In the genomic region with DNA sequence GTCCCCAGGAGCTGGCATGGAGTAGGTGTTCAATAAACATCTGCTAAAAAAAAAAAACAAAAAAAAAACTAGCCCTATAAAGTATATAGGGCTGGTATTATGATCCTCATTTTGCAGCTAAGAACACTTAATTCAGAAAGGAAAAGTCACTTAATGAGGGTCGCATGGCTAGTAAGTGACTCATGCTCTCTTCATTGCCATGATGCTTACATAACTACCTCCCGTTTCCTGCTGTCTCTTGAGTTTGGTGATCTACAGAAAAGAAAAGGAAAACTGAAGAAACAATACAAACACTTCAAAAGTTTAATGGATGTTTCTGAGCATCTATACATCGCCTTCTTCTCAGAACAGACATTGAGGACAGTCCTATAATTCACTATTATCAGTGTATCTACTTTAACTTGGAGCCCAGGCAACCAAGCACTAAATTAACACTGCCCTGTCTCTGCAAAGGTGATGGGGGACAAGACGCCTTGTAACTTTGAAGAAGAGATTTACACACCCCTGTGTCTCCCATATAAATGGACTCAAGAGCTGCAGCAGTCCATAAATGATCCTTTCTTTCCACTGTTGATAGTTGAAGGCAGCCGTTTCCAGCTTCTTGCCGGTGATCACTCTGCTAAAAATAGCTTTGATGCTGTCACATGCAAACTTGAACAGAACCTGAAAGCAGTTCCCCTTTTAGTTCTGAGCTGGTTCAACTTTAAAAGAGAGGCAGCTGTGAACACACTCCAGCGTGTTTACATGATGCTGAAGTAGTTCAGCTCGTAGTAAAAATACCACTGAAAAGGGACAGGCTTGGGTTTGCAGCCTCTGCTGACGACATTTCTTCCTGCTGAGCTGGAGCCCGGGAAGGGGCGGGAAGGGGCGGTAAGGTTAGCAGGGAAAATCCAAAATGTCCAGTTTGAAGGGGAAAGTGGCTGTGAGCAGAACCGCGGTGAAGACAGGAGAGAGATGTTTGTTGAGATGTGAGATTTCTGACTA, we compare ENCODE assay signal across 8 cellular contexts.
A peak's percentile ranks its signal among the peaks of the same experiment; 100 is the strongest.
DNase-seq lines count a peak whose midpoint lies in the region; ATAC-seq and TF ChIP-seq lines count a peak whose summit lies in the region.

No MANE protein-coding gene starts in this region.

- DNase-seq in AG20443 (ENCODE audit: low spot score) (peak; percentile 65), NCI-H2029 (lab: John Stamatoyannopoulos, UW) (peak; percentile 56), germinal center (ENCODE audit: low spot score) (peak; percentile 59), non-pigmented ciliary epithelial cell (ENCODE audit: low read depth) (peak; percentile 52), BE2C (no peak)
- DNase-seq in activated CD8-positive, alpha-beta T cell treated with anti-CD3 and anti-CD28 coated beads, Interleukin-2, amount 10 ng/mL, durations not matched to agents 7 days and 5 days, result peak; percentile 37

- H3K36me3 Mint-ChIP-seq in activated CD8-positive, alpha-beta T cell treated with anti-CD3 and anti-CD28 coated beads, Interleukin-2, amount 10 ng/mL, durations not matched to agents 7 days and 5 days (ENCODE audit: low read depth), result peaks cover 28% of the 10 kb centered on the region

- no peaks in the 10 kb centered on the region for H3K27me3 Mint-ChIP-seq in activated CD8-positive, alpha-beta T cell treated with anti-CD3 and anti-CD28 coated beads, Interleukin-2, amount 10 ng/mL, durations not matched to agents 7 days and 5 days (ENCODE audit: low read depth)

- CTCF ChIA-PET in activated CD8-positive, alpha-beta T cell treated with anti-CD3 and anti-CD28 coated beads, Interleukin-2, amount 10 ng/mL, durations not matched to agents 7 days and 5 days (lab: Charles Lee), result interaction anchor here (0.8 to 1.4 kb wide), 4 partner anchors 19 to 464 kb away, joined by 3 to 4 read pairs (median 3); no protein-coding TSS in a partner anchor

- no peak for TF ChIP-seq CTCF in BE2C (IDR thresholded peaks at IDR 0.05; ENCODE audit: low read depth, low read length)

- H3K9me3 ChIP-seq in BE2C, result no peaks in the 10 kb centered on the region; the same call in 1 of the 2 replicates

- POLR2A ChIA-PET in activated CD8-positive, alpha-beta T cell treated with anti-CD3 and anti-CD28 coated beads, Interleukin-2, amount 10 ng/mL, durations not matched to agents 7 days and 5 days (lab: Charles Lee), result no interaction called here

- no peaks in the 10 kb centered on the region for H3K36me3 ChIP-seq in BE2C

- peaks cover 43% of the 10 kb centered on the region for H3K4me1 Mint-ChIP-seq in activated CD8-positive, alpha-beta T cell treated with anti-CD3 and anti-CD28 coated beads, Interleukin-2, amount 10 ng/mL, durations not matched to agents 7 days and 5 days (ENCODE audit: low read depth)

- H3K9me3 Mint-ChIP-seq in activated CD8-positive, alpha-beta T cell treated with anti-CD3 and anti-CD28 coated beads, Interleukin-2, amount 10 ng/mL, durations not matched to agents 7 days and 5 days (ENCODE audit: insufficient read depth), result no peaks in the 10 kb centered on the region

- peak; percentile 58 for ATAC-seq in GM18858 (IDR thresholded peaks at IDR 0.05; ENCODE audit: unreplicated experiment)
- peak; percentile 67 for ATAC-seq in HG02943 (IDR thresholded peaks at IDR 0.05; ENCODE audit: low read depth, unreplicated experiment)
- peak; percentile 76 for ATAC-seq in activated CD8-positive, alpha-beta T cell treated with anti-CD3 and anti-CD28 coated beads, Interleukin-2, amount 10 ng/mL, durations not matched to agents 7 days and 5 days

- no peak overlapping the region for H3K4me3 ChIP-seq in BE2C (ENCODE audit: low read depth, low read length)

- H3K27me3 ChIP-seq in BE2C, result no peaks in the 10 kb centered on the region

- peak overlapping the region; percentile 71 for H3K27ac Mint-ChIP-seq in activated CD8-positive, alpha-beta T cell treated with anti-CD3 and anti-CD28 coated beads, Interleukin-2, amount 10 ng/mL, durations not matched to agents 7 days and 5 days

- peaks cover 22% of the 10 kb centered on the region for H3K4me1 ChIP-seq in BE2C

- peak overlapping the region; percentile 26 for H3K4me3 Mint-ChIP-seq in activated CD8-positive, alpha-beta T cell treated with anti-CD3 and anti-CD28 coated beads, Interleukin-2, amount 10 ng/mL, durations not matched to agents 7 days and 5 days
